In the genomic region with DNA sequence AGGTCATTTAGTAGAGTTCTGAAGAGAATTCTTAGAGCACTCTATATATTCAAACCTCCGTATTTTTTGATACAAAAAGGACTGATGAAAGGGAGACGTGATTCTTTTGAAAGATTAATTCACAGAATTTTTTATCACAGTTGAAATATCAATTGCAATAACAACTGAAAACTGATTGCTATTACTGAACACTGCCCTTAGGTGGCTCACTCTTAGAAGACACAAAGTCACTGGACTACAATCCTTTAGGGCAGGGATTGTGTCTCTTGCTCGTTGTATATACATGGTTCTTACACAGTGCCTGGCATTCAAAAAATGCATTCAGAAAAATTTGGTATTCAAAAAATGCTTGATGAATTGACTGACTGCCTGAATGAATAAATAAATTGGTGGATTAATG, we compare ENCODE assay signal across 9 cellular contexts. TPM values are rescaled to one million over a fixed set of nuclear protein-coding genes. Genes with fewer than 3 reads are reported as not detected.
DNase-seq lines count a peak whose midpoint lies in the region; ATAC-seq and TF ChIP-seq lines count a peak whose summit lies in the region.
"Had no signal": no experiment of that assay in that cellular context is flagged by ENCODE, and none has a peak within 500 bp of the region (broad histone marks: within the 10 kb centered on the region; RNA-seq: fewer than 3 reads in every experiment).

No MANE protein-coding gene starts in this region.

- no peaks in the 10 kb centered on the region for H3F3A ChIP-seq in SU-DHL-6 (ENCODE audit: insufficient read depth)

- no peak overlapping the region for H3K9ac ChIP-seq in SU-DHL-6 (ENCODE audit: low read length)

- H3K36me3 ChIP-seq in SU-DHL-6 (ENCODE audit: low read length) = no peaks in the 10 kb centered on the region

- no peaks in the 10 kb centered on the region for H3K9me2 ChIP-seq in SU-DHL-6 (replicated peaks; ENCODE audit: insufficient read depth, low read length)

- H3K9me3 ChIP-seq in SU-DHL-6 (ENCODE audit: insufficient read depth, low read length) = no peaks in the 10 kb centered on the region

- H2AFZ ChIP-seq in SU-DHL-6 (ENCODE audit: low read depth, low read length, severe bottlenecking) = no peak overlapping the region

- H3K27me3 ChIP-seq in SU-DHL-6 (ENCODE audit: low read length) (no peaks in the 10 kb centered on the region), foreskin keratinocyte (no peaks in the 10 kb centered on the region)

- DNase-seq in foreskin keratinocyte (peak in 1 of 2 donors; percentile 32), superior temporal gyrus (ENCODE audit: extremely low spot score) (peak; percentile 29), H4 (ENCODE audit: low spot score) (no peak), sciatic nerve (ENCODE audit: low spot score) (no peak)
- DNase-seq: left cardiac atrium had no signal

- no peak overlapping the region for H3K27ac ChIP-seq in C4-2B
- H3K27ac ChIP-seq in SU-DHL-6 (ENCODE audit: low read depth, low read length) = no peak overlapping the region
- no peak overlapping the region for H3K27ac ChIP-seq in foreskin keratinocyte

- no peaks in the 10 kb centered on the region for H3K79me2 ChIP-seq in SU-DHL-6 (ENCODE audit: insufficient read depth, low read length)

- intact Hi-C loops in sciatic nerve (cut with DNase I) = no loop called here

- TF ChIP-seq CTCF in C4-2B (conservative IDR thresholded peaks at IDR 0.05) (peak; percentile 66), SU-DHL-6 (IDR thresholded peaks at IDR 0.05; ENCODE audit: insufficient read depth, low read length, poor library complexity, severe bottlenecking) (peak; percentile 42), foreskin keratinocyte (conservative IDR thresholded peaks at IDR 0.05) (peak; percentile 69)

- no peaks in the 10 kb centered on the region for H4K20me1 ChIP-seq in SU-DHL-6 (ENCODE audit: low read depth, low read length)

- peaks cover 9% of the 10 kb centered on the region for H3K4me1 ChIP-seq in foreskin keratinocyte

- ATAC-seq in GM18861 (IDR thresholded peaks at IDR 0.05; ENCODE audit: unreplicated experiment) (peak; percentile 53), HG03521 (IDR thresholded peaks at IDR 0.05; ENCODE audit: unreplicated experiment) (peak; percentile 50), foreskin keratinocyte (peak; percentile 53), sciatic nerve (no peak)

- no peak overlapping the region for H3K4me2 ChIP-seq in SU-DHL-6 (ENCODE audit: low read depth, low read length, poor library complexity, severe bottlenecking)

- H3K4me3 ChIP-seq in SU-DHL-6 (ENCODE audit: insufficient read depth, low read length, poor library complexity, severe bottlenecking) = no peak overlapping the region

RNA-seq across cellular contexts. Expression of a gene that starts 17.1 kb away (rescaled TPM):
- total RNA-seq in foreskin keratinocyte = 3.0 and 3.2 TPM in 2 replicates
- 4.0 and 4.6 TPM in 2 replicates for polyA plus RNA-seq in foreskin keratinocyte
- total RNA-seq in H4 (2014; rRNA removed; shearing (Covaris generic)) = 0.91 TPM in 1 of 2 replicates, not detected in the other
- total RNA-seq in sciatic nerve = 5.5 TPM
